In genomic region chr16:62383941-62384340, GRCh38 we compare ENCODE assay signal across 6 cellular contexts.
"Had no signal": no experiment of that assay in that cellular context is flagged by ENCODE, and none has a peak within 500 bp of the region (broad histone marks: within the 10 kb centered on the region; RNA-seq: fewer than 3 reads in every experiment).

No MANE protein-coding gene starts in this region.

- DNase-seq: IMR-90, KBM-7, KG1 had no signal

- H3K4me3 ChIP-seq: K562 had no signal

- ATAC-seq: HepG2, K562 had no signal

- H3K27ac ChIP-seq: HL-60 had no signal
